In genomic region chr20:14197097-14197496, GRCh38 we compare ENCODE assay signal across 31 cellular contexts.
DNase-seq lines count a peak whose midpoint lies in the region; FAIRE-seq and TF ChIP-seq lines count a peak whose summit lies in the region.
"Had no signal": no experiment of that assay in that cellular context is flagged by ENCODE, and none has a peak within 500 bp of the region (broad histone marks: within the 10 kb centered on the region; RNA-seq: fewer than 3 reads in every experiment).

No MANE protein-coding gene starts in this region.

- POLR2A ChIA-PET in AG04450 (lab: Yijun Ruan, JAX): no interaction called here

- peak overlapping the region; percentile 50 for H3K4me2 ChIP-seq in astrocyte (ENCODE audit: low read length)

- peak; percentile 10 for DNase-seq in AG04450 (ENCODE audit: low read depth, low spot score)
- DNase-seq in HCEC 1CT: peak; percentile 36
- DNase-seq in astrocyte (ENCODE audit: low read depth): peak; percentile 77
- peak; percentile 18 to 52 for DNase-seq in foreskin fibroblast
- DNase-seq in NCI-H748 treated with DMSO at 0.1 percent for 48 hours (lab: John Stamatoyannopoulos, UW): no peak
- DNase-seq in activated naive CD4-positive, alpha-beta T cell treated with anti-CD3 and anti-CD28 coated beads, Interleukin-2, amount 50 U/mL, for 16 hours: no peak
- no peak for DNase-seq in NCI-H2227 (lab: John Stamatoyannopoulos, UW; ENCODE audit: unreplicated experiment)
- no peak for DNase-seq in HT-29 (ENCODE audit: low spot score)
- DNase-seq: activated B cell treated with CpG ODN at 0.5 μM for 24 hours; activated CD4-positive, alpha-beta T cell treated with anti-CD3 and anti-CD28 coated beads, Interleukin-2, amount 50 U/mL, for 48 hours; activated CD8-positive, alpha-beta memory T cell treated with anti-CD3 and anti-CD28 coated beads, Interleukin-2, amount 50 U/mL, for 48 hours; activated naive CD8-positive, alpha-beta T cell treated with anti-CD3 and anti-CD28 coated beads for 36 hours; CD4-positive, CD25-positive, alpha-beta regulatory T cell; dermis blood vessel endothelial cell; left lung; midbrain; MM.1S; naive thymus-derived CD8-positive, alpha-beta T cell; NCI-H1417 treated with DMSO at 0.1 percent for 48 hours; NCI-H2081 treated with DMSO at 0.1 percent for 48 hours; NCI-H446 treated with DMSO at 0.1 percent for 48 hours; OCI-M1; spleen; stimulated activated CD4-positive, alpha-beta T cell treated with anti-CD3 and anti-CD28 coated beads, Interleukin-2, amount 100 ng/mL, for 48 hours; SW 1271; uterus had no signal

- no peaks in the 10 kb centered on the region for H3K27me3 ChIP-seq in AG04450 (ENCODE audit: control insufficient read depth, insufficient read depth, low read length)
- H3K27me3 ChIP-seq in astrocyte (ENCODE audit: insufficient read depth, low read length): no peaks in the 10 kb centered on the region
- H3K27me3 ChIP-seq: foreskin keratinocyte, left lung, spleen, suprapubic skin, uterus had no signal

- H3K79me2 ChIP-seq in astrocyte (ENCODE audit: insufficient read depth, low read length): no peaks in the 10 kb centered on the region

- no peaks in the 10 kb centered on the region for H3K36me3 ChIP-seq in astrocyte (ENCODE audit: insufficient read depth, low read length)
- H3K36me3 ChIP-seq: left lung, spleen, suprapubic skin, uterus had no signal

- no peak overlapping the region for H3K4me3 ChIP-seq in AG04450 (ENCODE audit: low read depth, low read length)
- H3K4me3 ChIP-seq in astrocyte (ENCODE audit: insufficient read depth, low read depth, low read length): no peak overlapping the region
- no peak overlapping the region for H3K4me3 ChIP-seq in foreskin fibroblast (ENCODE audit: low read depth in 1 of 2, low read length in 2 of 2)
- H3K4me3 ChIP-seq: K562, left lung, spleen, suprapubic skin, uterus had no signal

- no peaks in the 10 kb centered on the region for H3K36me3 Mint-ChIP-seq in astrocyte (ENCODE audit: low read depth, unreplicated experiment)
- H3K36me3 Mint-ChIP-seq: activated naive CD8-positive, alpha-beta T cell treated with anti-CD3 and anti-CD28 coated beads for 36 hours; CD4-positive, CD25-positive, alpha-beta regulatory T cell; naive thymus-derived CD8-positive, alpha-beta T cell; stimulated activated effector memory CD8-positive, alpha-beta T cell treated with anti-CD3 and anti-CD28 coated beads, Interleukin-12 subunit alpha, Interleukin-12 subunit beta, amount 100 ng/mL, for 72 hours had no signal

- no peak overlapping the region for H3K4me3 Mint-ChIP-seq in astrocyte (ENCODE audit: unreplicated experiment)
- H3K4me3 Mint-ChIP-seq: activated B cell treated with CpG ODN at 0.5 μM for 24 hours; activated naive CD8-positive, alpha-beta T cell treated with anti-CD3 and anti-CD28 coated beads for 36 hours; naive thymus-derived CD8-positive, alpha-beta T cell; stimulated activated effector memory CD8-positive, alpha-beta T cell treated with anti-CD3 and anti-CD28 coated beads, Interleukin-12 subunit alpha, Interleukin-12 subunit beta, amount 100 ng/mL, for 72 hours had no signal

- peaks cover 14% of the 10 kb centered on the region for H3K4me1 ChIP-seq in astrocyte (ENCODE audit: insufficient read depth, low read length)
- H3K4me1 ChIP-seq: foreskin keratinocyte, left lung, spleen, suprapubic skin, uterus had no signal

- CTCF ChIA-PET in AG04450 (lab: Charles Lee): interaction anchor here (1.3 kb wide), 1 partner anchor 8 kb away, joined by 3 read pairs; no protein-coding TSS in a partner anchor

- H3K27ac ChIP-seq in AG04450 (ENCODE audit: low read depth, low read length) (no peak overlapping the region), astrocyte (ENCODE audit: low read depth, low read length) (peak overlapping the region; percentile 24)
- H3K27ac ChIP-seq: foreskin keratinocyte, left lung, spleen, suprapubic skin, uterus had no signal

- FAIRE-seq in astrocyte (lab: Jason Lieb, UNC): peak; percentile 34
- FAIRE-seq: bronchial epithelial cell, K562 had no signal

- no peak overlapping the region for H3K9ac ChIP-seq in astrocyte (ENCODE audit: low read length)

- no peaks in the 10 kb centered on the region for H3K27me3 Mint-ChIP-seq in astrocyte (ENCODE audit: low read depth, unreplicated experiment)
- H3K27me3 Mint-ChIP-seq: activated naive CD8-positive, alpha-beta T cell treated with anti-CD3 and anti-CD28 coated beads for 36 hours; CD4-positive, CD25-positive, alpha-beta regulatory T cell had no signal

- no peaks in the 10 kb centered on the region for H4K20me1 ChIP-seq in astrocyte (ENCODE audit: insufficient read depth, low read length)

- H3K9me3 ChIP-seq in AG04450 (ENCODE audit: control insufficient read depth, insufficient read depth, low read length): no peaks in the 10 kb centered on the region
- H3K9me3 ChIP-seq in astrocyte (ENCODE audit: insufficient read depth, low read depth, low read length): no peaks in the 10 kb centered on the region
- H3K9me3 ChIP-seq: spleen, suprapubic skin, uterus had no signal

- no peak overlapping the region for H2AFZ ChIP-seq in astrocyte (ENCODE audit: low read depth, low read length)

- peaks cover 27% of the 10 kb centered on the region for H3K4me1 Mint-ChIP-seq in astrocyte (ENCODE audit: low read depth, unreplicated experiment)
- H3K4me1 Mint-ChIP-seq: activated B cell treated with CpG ODN at 0.5 μM for 24 hours; activated naive CD8-positive, alpha-beta T cell treated with anti-CD3 and anti-CD28 coated beads for 36 hours; CD4-positive, CD25-positive, alpha-beta regulatory T cell; naive thymus-derived CD8-positive, alpha-beta T cell; stimulated activated effector memory CD8-positive, alpha-beta T cell treated with anti-CD3 and anti-CD28 coated beads, Interleukin-12 subunit alpha, Interleukin-12 subunit beta, amount 100 ng/mL, for 72 hours had no signal

- peak overlapping the region; percentile 85 for H3K27ac Mint-ChIP-seq in astrocyte (ENCODE audit: unreplicated experiment)
- H3K27ac Mint-ChIP-seq: activated B cell treated with CpG ODN at 0.5 μM for 24 hours; activated naive CD8-positive, alpha-beta T cell treated with anti-CD3 and anti-CD28 coated beads for 36 hours; CD4-positive, CD25-positive, alpha-beta regulatory T cell; naive thymus-derived CD8-positive, alpha-beta T cell; stimulated activated effector memory CD8-positive, alpha-beta T cell treated with anti-CD3 and anti-CD28 coated beads, Interleukin-12 subunit alpha, Interleukin-12 subunit beta, amount 100 ng/mL, for 72 hours had no signal

- peaks cover 5% of the 10 kb centered on the region for H3K9me3 Mint-ChIP-seq in astrocyte (ENCODE audit: unreplicated experiment)
- H3K9me3 Mint-ChIP-seq: activated B cell treated with CpG ODN at 0.5 μM for 24 hours had no signal

- no peak for TF ChIP-seq CTCF in AG04450 (IDR thresholded peaks at IDR 0.05; ENCODE audit: low read depth, low read length)
- TF ChIP-seq CTCF in astrocyte (IDR thresholded peaks at IDR 0.05; ENCODE audit: insufficient read depth, low read depth, low read length): no peak
- no peak for TF ChIP-seq CTCF in foreskin fibroblast (IDR thresholded peaks at IDR 0.05; ENCODE audit: low read depth, low read length)

Comparison
In these comparisons a context has a peak if more than half of its experiments do, and no peak if none do; other contexts are left out.
1. DNase-seq: peak in AG04450 (single experiment), HCEC 1CT (single experiment), astrocyte (single experiment) and foreskin fibroblast (2 of 2); none in NCI-H748 treated with DMSO at 0.1 percent for 48 hours (single experiment), activated naive CD4-positive, alpha-beta T cell treated with anti-CD3 and anti-CD28 coated beads, Interleukin-2, amount 50 U/mL, for 16 hours (single experiment), NCI-H2227 (single experiment) and HT-29 (single experiment).